Comparison of ENCODE assay signal across 8 cellular contexts in the genomic region with DNA sequence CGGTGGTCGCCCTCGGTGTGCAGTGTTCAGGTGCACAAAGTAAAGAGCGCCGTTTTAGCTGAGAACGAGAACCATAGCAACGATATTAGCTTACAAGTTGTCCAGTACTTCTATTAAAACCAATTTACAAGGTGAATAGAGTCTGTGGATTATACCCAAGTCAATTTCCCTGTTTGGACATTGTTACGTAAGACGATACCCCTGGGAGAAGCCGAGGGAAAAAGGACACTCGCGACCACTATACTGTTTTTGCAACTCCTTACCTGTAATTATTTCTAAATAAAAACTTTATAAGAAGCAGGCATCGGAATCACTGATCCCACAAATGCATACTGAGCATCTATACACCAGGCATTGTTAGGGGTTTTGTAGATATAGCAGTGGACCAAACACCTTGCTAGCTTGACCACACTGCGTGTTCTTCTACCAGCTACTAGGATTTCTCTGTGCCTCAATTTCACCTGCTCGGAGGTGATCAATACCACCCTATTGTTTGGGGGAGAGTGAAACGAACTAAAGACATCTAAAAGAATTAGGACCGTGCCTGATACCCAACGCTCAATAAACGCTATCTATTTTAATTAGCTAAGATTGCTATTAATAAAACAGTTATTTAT. TPM values are rescaled to one million over a fixed set of nuclear protein-coding genes. Genes with fewer than 3 reads are reported as not detected.
A peak's percentile ranks its signal among the peaks of the same experiment; 100 is the strongest.
DNase-seq lines count a peak whose midpoint lies in the region; ATAC-seq, FAIRE-seq and TF ChIP-seq lines count a peak whose summit lies in the region.

No MANE protein-coding gene starts in this region.

- H3K27ac ChIP-seq in astrocyte (ENCODE audit: low read depth, low read length) (no peak overlapping the region), lung (ENCODE audit: low read depth in 1 of 2, low read length in 1 of 2) (peak overlapping the region; percentile 34 to 61), upper lobe of right lung (peak overlapping the region; percentile 60)

- H3K27ac Mint-ChIP-seq in astrocyte (ENCODE audit: unreplicated experiment), result peak overlapping the region; percentile 72

- H3K27me3 Mint-ChIP-seq in astrocyte (ENCODE audit: low read depth, unreplicated experiment), result no peaks in the 10 kb centered on the region

- TF ChIP-seq CTCF in astrocyte (IDR thresholded peaks at IDR 0.05; ENCODE audit: insufficient read depth, low read depth, low read length) (no peak), lung (IDR thresholded peaks at IDR 0.05; ENCODE audit: control extremely low read depth, extremely low read depth) (no peak), upper lobe of right lung (IDR thresholded peaks at IDR 0.05) (no peak)

- H3K4me2 ChIP-seq in astrocyte (ENCODE audit: low read length), result peak overlapping the region; percentile 80

- H3K9ac ChIP-seq in astrocyte (ENCODE audit: low read length), result peak overlapping the region; percentile 29

- 4 to 5% methylated on average over 19 of the region's 19 CpGs for WGBS in lung, 2 donors

- ATAC-seq in Right ventricle myocardium superior (ENCODE audit: poor library complexity) (peak; percentile 0), lung (ENCODE audit: insufficient read depth, low FRiP score) (no peak), upper lobe of right lung (no peak)

- peaks cover 38% of the 10 kb centered on the region for H3K4me1 Mint-ChIP-seq in astrocyte (ENCODE audit: low read depth, unreplicated experiment)

- peaks cover 43% of the 10 kb centered on the region for H4K20me1 ChIP-seq in astrocyte (ENCODE audit: insufficient read depth, low read length)

- peak overlapping the region; percentile 99 for H3K4me3 ChIP-seq in astrocyte (ENCODE audit: insufficient read depth, low read depth, low read length)
- H3K4me3 ChIP-seq in lung, result no peak overlapping the region
- peak overlapping the region; percentile 91 for H3K4me3 ChIP-seq in upper lobe of right lung

- H3K36me3 Mint-ChIP-seq in astrocyte (ENCODE audit: low read depth, unreplicated experiment), result peaks cover 23% of the 10 kb centered on the region

- peak overlapping the region; percentile 99 for H3K4me3 Mint-ChIP-seq in astrocyte (ENCODE audit: unreplicated experiment)

- intact Hi-C loops in Right ventricle myocardium superior (cut with DNase I), result loop anchor here (5.0 kb wide), 1 partner anchor 222 kb away; no protein-coding TSS in a partner anchor
- intact Hi-C loops in cardiac septum (cut with DNase I), result loop anchor here (1.0 to 5.0 kb wide), 4 partner anchors 15 to 223 kb away; a partner anchor contains a TSS
- intact Hi-C loops in upper lobe of right lung (cut with DNase I), result no loop called here

- H3K79me2 ChIP-seq in astrocyte (ENCODE audit: insufficient read depth, low read length), result peaks cover 46% of the 10 kb centered on the region

- DNase-seq in Right ventricle myocardium superior (no peak), cardiac septum (ENCODE audit: low spot score) (no peak), astrocyte (ENCODE audit: low read depth) (no peak), lung (ENCODE audit: low spot score) (no peak), upper lobe of right lung (no peak), mesenteric fat pad (ENCODE audit: low spot score) (no peak), SW480 (ENCODE audit: low spot score) (no peak)
- no peak for DNase-seq in stimulated activated CD4-positive, alpha-beta T cell treated with anti-CD3 and anti-CD28 coated beads, Interleukin-1b, Interleukin-23, amount 100 ng/mL, for 48 hours

- no peaks in the 10 kb centered on the region for H3K9me3 ChIP-seq in astrocyte (ENCODE audit: insufficient read depth, low read depth, low read length)
- H3K9me3 ChIP-seq in lung (ENCODE audit: control insufficient read depth in 2 of 2, insufficient read depth in 1 of 2, low read length in 1 of 2), result no peaks in the 10 kb centered on the region
- no peaks in the 10 kb centered on the region for H3K9me3 ChIP-seq in upper lobe of right lung

- H3K4me1 ChIP-seq in astrocyte (ENCODE audit: insufficient read depth, low read length), result peaks cover 40% of the 10 kb centered on the region
- peaks cover 0 to 13% of the 10 kb centered on the region in 2 donors for H3K4me1 ChIP-seq in lung (ENCODE audit: control insufficient read depth in 2 of 2, insufficient read depth in 2 of 2, low read length in 2 of 2)
- H3K4me1 ChIP-seq in upper lobe of right lung, result peaks cover 35% of the 10 kb centered on the region

- peak overlapping the region; percentile 61 for H2AFZ ChIP-seq in astrocyte (ENCODE audit: low read depth, low read length)

- peaks cover 3% of the 10 kb centered on the region for H3K9me3 Mint-ChIP-seq in astrocyte (ENCODE audit: unreplicated experiment)

- H3K27me3 ChIP-seq in astrocyte (ENCODE audit: insufficient read depth, low read length) (no peaks in the 10 kb centered on the region), lung (ENCODE audit: control insufficient read depth, insufficient read depth) (no peaks in the 10 kb centered on the region), upper lobe of right lung (no peaks in the 10 kb centered on the region)

- peaks cover 31% of the 10 kb centered on the region for H3K36me3 ChIP-seq in astrocyte (ENCODE audit: insufficient read depth, low read length)
- peaks cover 16 to 33% of the 10 kb centered on the region in 2 donors for H3K36me3 ChIP-seq in lung (ENCODE audit: control insufficient read depth in 2 of 2, insufficient read depth in 2 of 2, low read length in 2 of 2)
- peaks cover 35% of the 10 kb centered on the region for H3K36me3 ChIP-seq in upper lobe of right lung

- no peak for FAIRE-seq in astrocyte (lab: Jason Lieb, UNC)

RNA-seq across cellular contexts. Expression of a gene that starts 0.5 kb away (rescaled TPM):
- 1,974 TPM for total RNA-seq in Right ventricle myocardium superior
- total RNA-seq in cardiac septum, result 1,625 TPM
- 2,578 and 2,739 TPM in 2 replicates for total RNA-seq in astrocyte
- total RNA-seq in lung, result 1,000 to 10,000 TPM; 1,474 to 1,934 TPM
- 1,000 to 10,000 TPM in 1 of 2 donors, 100 to 1,000 TPM in 1; 994 to 1,216 TPM for polyA plus RNA-seq in lung
- 1,960 TPM for total RNA-seq in upper lobe of right lung
- 2,131 TPM for total RNA-seq in mesenteric fat pad

RNA-seq across cellular contexts. Expression of a gene that starts 14.9 kb away (rescaled TPM):
- total RNA-seq in Right ventricle myocardium superior (70.5 TPM), cardiac septum (180 TPM), astrocyte (242 and 264 TPM in 2 replicates), lung (10 to 100 TPM; 61.9 to 93.9 TPM), upper lobe of right lung (70.7 TPM), mesenteric fat pad (56.5 TPM)
- 10 to 100 TPM; 78.4 to 80.4 TPM for polyA plus RNA-seq in lung

RNA-seq across cellular contexts. Expression of a gene that starts 21.8 kb away (rescaled TPM):
- total RNA-seq in Right ventricle myocardium superior (16.7 TPM), cardiac septum (18.4 TPM), astrocyte (26.0 and 26.4 TPM in 2 replicates), lung (10 to 100 TPM; 26.7 to 46.2 TPM), upper lobe of right lung (25.4 TPM), mesenteric fat pad (17.9 TPM)
- 10 to 100 TPM in 1 of 2 donors, 1 to 10 TPM in 1; 9.9 to 16.5 TPM for polyA plus RNA-seq in lung

RNA-seq across cellular contexts. Expression of a gene that starts 52.9 kb away (rescaled TPM):
- total RNA-seq in Right ventricle myocardium superior (589 TPM), cardiac septum (568 TPM), astrocyte (0.73 TPM in 1 of 2 replicates, not detected in the other), lung (1 to 10 TPM in 1 of 2 donors, not detected in 1; 1.0 TPM), upper lobe of right lung (1.6 TPM), mesenteric fat pad (not detected)
- under 1 TPM; 0.13 to 0.26 TPM for polyA plus RNA-seq in lung
